In the genomic region with DNA sequence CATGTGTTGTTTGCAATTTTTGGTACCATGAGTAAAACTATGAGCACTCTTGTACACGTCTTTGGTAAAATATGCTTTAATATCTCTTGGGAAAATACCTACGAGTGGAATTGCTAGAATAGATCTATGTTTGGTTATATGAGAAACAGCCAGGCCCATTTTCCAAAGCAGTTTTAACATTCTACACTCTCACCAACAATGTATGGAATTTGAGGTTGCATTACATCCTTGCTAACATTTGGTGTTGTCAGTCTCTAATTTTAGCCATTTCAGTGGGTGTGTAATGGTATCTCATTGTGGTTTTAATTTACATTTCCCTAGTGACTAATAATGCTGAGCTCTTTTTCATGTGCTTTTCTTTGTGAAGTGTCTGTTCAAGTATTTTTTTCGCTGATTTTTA, we compare ENCODE assay signal across 20 cellular contexts.
DNase-seq lines count a peak whose midpoint lies in the region; ATAC-seq, FAIRE-seq and TF ChIP-seq lines count a peak whose summit lies in the region.
"Had no signal": no experiment of that assay in that cellular context is flagged by ENCODE, and none has a peak within 500 bp of the region (broad histone marks: within the 10 kb centered on the region; RNA-seq: fewer than 3 reads in every experiment).

No MANE protein-coding gene starts in this region.

- no peaks in the 10 kb centered on the region for H3K9me3 ChIP-seq in CD4-positive, alpha-beta T cell (ENCODE audit: control insufficient read depth, low read length)

- no peaks in the 10 kb centered on the region for H3K27me3 Mint-ChIP-seq in osteocyte (ENCODE audit: unreplicated experiment)
- no peaks in the 10 kb centered on the region for H3K27me3 Mint-ChIP-seq in CD4-positive, alpha-beta T cell

- H3K4me3 Mint-ChIP-seq in osteocyte (ENCODE audit: unreplicated experiment), result no peak overlapping the region
- no peak overlapping the region for H3K4me3 Mint-ChIP-seq in CD4-positive, alpha-beta T cell
- H3K4me3 Mint-ChIP-seq: CD14-positive monocyte, nephron progenitor cell had no signal

- POLR2A ChIA-PET in CD4-positive, alpha-beta T cell (lab: Charles Lee), result no interaction called here

- peaks cover 15% of the 10 kb centered on the region for H3K9me3 Mint-ChIP-seq in osteocyte (ENCODE audit: unreplicated experiment)
- H3K9me3 Mint-ChIP-seq in CD4-positive, alpha-beta T cell, result peaks cover 13% of the 10 kb centered on the region

- FAIRE-seq in GM12891 (lab: Jason Lieb, UNC), result no peak

- peaks cover 6% of the 10 kb centered on the region for H3K36me3 Mint-ChIP-seq in osteocyte (ENCODE audit: unreplicated experiment)
- H3K36me3 Mint-ChIP-seq in CD4-positive, alpha-beta T cell (ENCODE audit: low read depth), result no peaks in the 10 kb centered on the region
- H3K36me3 Mint-ChIP-seq: CD14-positive monocyte had no signal

- CTCF ChIA-PET in CD4-positive, alpha-beta T cell (lab: Charles Lee), result no interaction called here

- H3K27ac Mint-ChIP-seq in osteocyte (ENCODE audit: unreplicated experiment), result peak overlapping the region; percentile 49
- H3K27ac Mint-ChIP-seq in CD4-positive, alpha-beta T cell, result no peak overlapping the region
- H3K27ac Mint-ChIP-seq: activated T-helper 2 cell treated with anti-CD3 and anti-CD28 coated beads, Interferon-gamma antibody, Interleukin-2, Interleukin-4, amounts not matched to agents 10 μg/mL and 5 μg/mL and 100 μg/mL, durations not matched to agents 14 hours and 24 hours and 36 hours; CD14-positive monocyte; nephron progenitor cell had no signal

- intact Hi-C loops in CD4-positive, alpha-beta T cell (cut with DNase I, micrococcal nuclease), result no loop called here

- no peak for ATAC-seq in GM18498 (IDR thresholded peaks at IDR 0.05; ENCODE audit: unreplicated experiment)
- no peak for ATAC-seq in HG03354 (IDR thresholded peaks at IDR 0.05; ENCODE audit: poor library complexity, severe bottlenecking, unreplicated experiment)
- no peak for ATAC-seq in CD4-positive, alpha-beta T cell (ENCODE audit: poor library complexity)

- H3K27me3 ChIP-seq in CD4-positive, alpha-beta T cell (ENCODE audit: control insufficient read depth, insufficient read depth, low read length), result no peaks in the 10 kb centered on the region
- H3K27me3 ChIP-seq: dorsolateral prefrontal cortex, right atrium auricular region, upper lobe of left lung had no signal

- DNase-seq in Daoy (ENCODE audit: low read depth) (peak; percentile 13), OCI-M1 (lab: John Stamatoyannopoulos, UW) (peak; percentile 21), dedifferentiated amniotic fluid mesenchymal stem cell (ENCODE audit: extremely low spot score) (peak; percentile 26), osteocyte (ENCODE audit: extremely low spot score, unreplicated experiment) (no peak), GM12891 (ENCODE audit: insufficient read length, low spot score) (no peak)
- DNase-seq in CD4-positive, alpha-beta T cell, result no peak
- DNase-seq: anterior cingulate cortex; dorsolateral prefrontal cortex; NCI-H1694; NCI-H526; nephron progenitor cell; PC-9; stimulated activated CD4-positive, alpha-beta T cell treated with anti-CD3 and anti-CD28 coated beads, Interleukin-2, amount 100 ng/mL, for 48 hours; upper lobe of left lung had no signal

- TF ChIP-seq CTCF in osteocyte (IDR thresholded peaks at IDR 0.05), result no peak
- TF ChIP-seq CTCF in CD4-positive, alpha-beta T cell (IDR thresholded peaks at IDR 0.05), result no peak

- H3K27ac ChIP-seq in CD4-positive, alpha-beta T cell (ENCODE audit: low read depth, low read length), result no peak overlapping the region
- H3K27ac ChIP-seq: dorsolateral prefrontal cortex, PC-9, right atrium auricular region, upper lobe of left lung, VCaP had no signal

- no peak for TF ChIP-seq POLR2A in GM12891 (IDR thresholded peaks at IDR 0.05; ENCODE audit: low read depth, low read length)

- peaks cover 7% of the 10 kb centered on the region for H3K4me1 Mint-ChIP-seq in osteocyte (ENCODE audit: unreplicated experiment)
- no peaks in the 10 kb centered on the region for H3K4me1 Mint-ChIP-seq in CD4-positive, alpha-beta T cell (ENCODE audit: low read depth)
- H3K4me1 Mint-ChIP-seq: CD14-positive monocyte, nephron progenitor cell had no signal

TF ChIP-seq in GM12891, 5 proteins besides CTCF, POLR2A, EP300 and RAD21:
- TF ChIP-seq POU2F2 (IDR thresholded peaks at IDR 0.05; ENCODE audit: low read depth, low read length) (no peak), TAF1 (IDR thresholded peaks at IDR 0.05; ENCODE audit: low read depth, low read length) (no peak), PAX5 (IDR thresholded peaks at IDR 0.05; ENCODE audit: insufficient read depth, low read length, severe bottlenecking) (no peak), SPI1 (IDR thresholded peaks at IDR 0.05; ENCODE audit: low read depth, low read length) (no peak), POLR2AphosphoS5 (IDR thresholded peaks at IDR 0.05; ENCODE audit: low read depth, low read length) (no peak)

Comparison
In these comparisons a context has a peak if more than half of its experiments do, and no peak if none do; other contexts are left out.
1. DNase-seq: peak in Daoy (single experiment), OCI-M1 (single experiment) and dedifferentiated amniotic fluid mesenchymal stem cell (single experiment); none in osteocyte (single experiment), GM12891 (single experiment) and CD4-positive, alpha-beta T cell (0 of 10).